1 cellular context compared by ENCODE assay signal in the genomic region with DNA sequence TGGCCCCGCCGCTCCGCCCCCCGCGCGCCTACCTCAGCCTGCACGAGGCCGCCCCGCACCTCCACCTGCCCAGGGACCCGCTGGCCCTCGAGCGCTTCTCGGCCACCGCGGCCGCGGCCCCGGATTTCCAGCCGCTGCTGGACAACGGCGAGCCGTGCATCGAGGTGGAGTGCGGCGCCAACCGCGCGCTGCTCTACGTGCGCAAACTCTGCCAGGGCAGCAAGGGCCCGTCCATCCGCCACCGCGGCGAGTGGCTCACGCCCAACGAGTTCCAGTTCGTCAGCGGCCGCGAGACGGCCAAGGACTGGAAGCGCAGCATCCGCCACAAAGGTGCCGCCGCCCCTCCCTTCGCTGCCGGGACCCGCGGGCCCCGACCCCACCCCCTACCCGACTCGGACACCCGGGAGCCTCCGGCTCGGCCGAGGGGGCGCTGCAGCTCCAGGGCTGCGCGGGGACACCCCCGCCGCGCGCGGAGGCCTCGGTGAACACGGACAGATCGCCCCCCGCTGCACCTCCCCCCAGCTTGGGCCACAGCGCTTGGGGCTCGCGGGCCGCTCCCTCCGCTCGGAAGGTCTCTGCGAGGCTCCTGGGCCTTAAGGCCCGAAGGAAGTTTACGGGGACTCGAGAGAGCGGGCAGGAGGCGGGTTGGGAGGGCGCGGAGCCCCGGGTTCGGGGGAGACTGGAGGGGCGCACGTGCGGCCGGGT.
TF ChIP-seq lines count a peak whose summit lies in the region.

No MANE protein-coding gene starts in this region.

TF ChIP-seq in IMR-90, 13 proteins besides CTCF, POLR2A, EP300 and RAD21 (continued from another document):
- TF ChIP-seq, protein P1, sequence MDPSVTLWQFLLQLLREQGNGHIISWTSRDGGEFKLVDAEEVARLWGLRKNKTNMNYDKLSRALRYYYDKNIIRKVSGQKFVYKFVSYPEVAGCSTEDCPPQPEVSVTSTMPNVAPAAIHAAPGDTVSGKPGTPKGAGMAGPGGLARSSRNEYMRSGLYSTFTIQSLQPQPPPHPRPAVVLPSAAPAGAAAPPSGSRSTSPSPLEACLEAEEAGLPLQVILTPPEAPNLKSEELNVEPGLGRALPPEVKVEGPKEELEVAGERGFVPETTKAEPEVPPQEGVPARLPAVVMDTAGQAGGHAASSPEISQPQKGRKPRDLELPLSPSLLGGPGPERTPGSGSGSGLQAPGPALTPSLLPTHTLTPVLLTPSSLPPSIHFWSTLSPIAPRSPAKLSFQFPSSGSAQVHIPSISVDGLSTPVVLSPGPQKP (IDR thresholded peaks at IDR 0.05; ENCODE audit: borderline replicate concordance, low read depth, low read length), result no peak
- TF ChIP-seq CEBPB (IDR thresholded peaks at IDR 0.05; ENCODE audit: low read depth, low read length) (no peak), RFX5 (IDR thresholded peaks at IDR 0.05; ENCODE audit: low read depth, low read length) (no peak), RCOR1 (IDR thresholded peaks at IDR 0.05; ENCODE audit: insufficient replicate concordance, low read length) (no peak), SMC3 (IDR thresholded peaks at IDR 0.05; ENCODE audit: low read depth, low read length) (no peak), CHD1 (IDR thresholded peaks at IDR 0.05; ENCODE audit: low read depth, low read length) (no peak), MAFK (IDR thresholded peaks at IDR 0.05; ENCODE audit: low read depth, low read length) (no peak), BHLHE40 (IDR thresholded peaks at IDR 0.05; ENCODE audit: low read depth, low read length) (no peak), NFE2L2 (IDR thresholded peaks at IDR 0.05; ENCODE audit: low read depth, low read length) (no peak)
- TF ChIP-seq, protein P2, sequence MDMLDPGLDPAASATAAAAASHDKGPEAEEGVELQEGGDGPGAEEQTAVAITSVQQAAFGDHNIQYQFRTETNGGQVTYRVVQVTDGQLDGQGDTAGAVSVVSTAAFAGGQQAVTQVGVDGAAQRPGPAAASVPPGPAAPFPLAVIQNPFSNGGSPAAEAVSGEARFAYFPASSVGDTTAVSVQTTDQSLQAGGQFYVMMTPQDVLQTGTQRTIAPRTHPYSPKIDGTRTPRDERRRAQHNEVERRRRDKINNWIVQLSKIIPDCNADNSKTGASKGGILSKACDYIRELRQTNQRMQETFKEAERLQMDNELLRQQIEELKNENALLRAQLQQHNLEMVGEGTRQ (IDR thresholded peaks at IDR 0.05; ENCODE audit: low read depth, low read length), result no peak
TF ChIP-seq in IMR-90: peak in this region for 0.
